ENCODE assay signal across 28 cellular contexts in the genomic region with DNA sequence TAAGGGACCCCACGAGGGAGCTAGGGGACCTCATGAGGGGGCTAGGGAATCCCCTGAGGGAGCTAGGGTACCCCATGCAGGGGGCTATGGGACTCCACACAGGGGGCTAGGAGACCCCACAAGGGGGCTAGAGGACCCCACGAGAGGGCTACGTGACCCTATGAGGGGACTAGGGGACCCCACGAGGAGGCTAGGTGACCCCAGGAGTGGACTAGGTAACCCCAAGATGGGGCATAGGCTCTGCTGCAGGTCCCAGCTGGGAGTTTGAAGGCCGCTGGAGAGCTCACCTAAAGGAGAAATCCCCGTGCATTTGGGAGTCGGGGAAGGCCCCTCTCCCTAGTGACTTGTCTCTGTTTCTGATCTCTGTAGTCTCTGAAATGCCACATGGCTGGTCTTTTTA. TPM values are rescaled to one million over a fixed set of nuclear protein-coding genes. Genes with fewer than 3 reads are reported as not detected.
A peak's percentile ranks its signal among the peaks of the same experiment; 100 is the strongest.
DNase-seq lines count a peak whose midpoint lies in the region; ATAC-seq and TF ChIP-seq lines count a peak whose summit lies in the region.
"Had no signal": no experiment of that assay in that cellular context is flagged by ENCODE, and none has a peak within 500 bp of the region (broad histone marks: within the 10 kb centered on the region; RNA-seq: fewer than 3 reads in every experiment).

No MANE protein-coding gene starts in this region.

- H3K9me3 Mint-ChIP-seq in stimulated activated naive CD8-positive, alpha-beta T cell treated with anti-CD3 and anti-CD28 coated beads, Interleukin-15, Interleukin-2, amounts not matched to agents 100 ng/mL and 50 ng/mL, for 24 hours = no peaks in the 10 kb centered on the region
- H3K9me3 Mint-ChIP-seq in activated CD8-positive, alpha-beta T cell treated with anti-CD3 and anti-CD28 coated beads for 36 hours = no peaks in the 10 kb centered on the region
- H3K9me3 Mint-ChIP-seq: activated B cell treated with CpG ODN at 0.5 μM for 24 hours, nephron progenitor cell had no signal

- no peak overlapping the region for H3K9ac ChIP-seq in mesenchymal stem cell (ENCODE audit: low read length)
- H3K9ac ChIP-seq in smooth muscle cell (ENCODE audit: low read depth) = no peak overlapping the region

- H2AFZ ChIP-seq in mesenchymal stem cell (ENCODE audit: low read depth, low read length) = no peak overlapping the region
- no peak overlapping the region for H2AFZ ChIP-seq in hepatocyte
- H2AFZ ChIP-seq in smooth muscle cell (ENCODE audit: low read depth) = no peak overlapping the region
- H2AFZ ChIP-seq: PC-9 had no signal

- H3K79me1 ChIP-seq in mesenchymal stem cell (replicated peaks; ENCODE audit: low read length, poor library complexity, severe bottlenecking) = no peaks in the 10 kb centered on the region

- DNase-seq in stimulated activated naive CD8-positive, alpha-beta T cell treated with anti-CD3 and anti-CD28 coated beads, Interleukin-15, Interleukin-2, amounts not matched to agents 100 U/mL and 50 U/mL, for 24 hours = no peak
- no peak for DNase-seq in activated CD8-positive, alpha-beta T cell treated with anti-CD3 and anti-CD28 coated beads for 36 hours
- DNase-seq in mesenchymal stem cell = no peak
- DNase-seq in ureter (ENCODE audit: low spot score) = peak; percentile 40
- DNase-seq in body of pancreas = no peak
- DNase-seq in hepatocyte (ENCODE audit: low spot score) = no peak
- no peak for DNase-seq in smooth muscle cell (lab: John Stamatoyannopoulos, UW; ENCODE audit: unreplicated experiment)
- DNase-seq: ACHN; activated B cell treated with CpG ODN at 0.5 μM for 24 hours; activated CD4-positive, alpha-beta T cell treated with anti-CD3 and anti-CD28 coated beads, Interleukin-2, amount 50 U/mL, for 4 hours; activated gamma-delta T cell; cerebellar nuclear complex; DND-41; dorsolateral prefrontal cortex; kidney; NCI-H1694; NCI-H510A treated with DMSO at 0.1 percent for 48 hours; nephron progenitor cell; right cardiac atrium; stimulated activated CD4-positive, alpha-beta T cell treated with anti-CD3 and anti-CD28 coated beads, Interleukin-2, amount 100 ng/mL, for 48 hours had no signal

- H3K4me3 ChIP-seq in mesenchymal stem cell (ENCODE audit: insufficient read depth in 1 of 2, low read depth in 1 of 2, low read length in 2 of 2) = no peak overlapping the region
- no peak overlapping the region for H3K4me3 ChIP-seq in body of pancreas
- no peak overlapping the region for H3K4me3 ChIP-seq in hepatocyte
- no peak overlapping the region for H3K4me3 ChIP-seq in smooth muscle cell
- H3K4me3 ChIP-seq: dorsolateral prefrontal cortex, PC-9, suprapubic skin had no signal

- peaks cover 47% of the 10 kb centered on the region for H3K4me1 Mint-ChIP-seq in stimulated activated naive CD8-positive, alpha-beta T cell treated with anti-CD3 and anti-CD28 coated beads, Interleukin-15, Interleukin-2, amounts not matched to agents 100 ng/mL and 50 ng/mL, for 24 hours (ENCODE audit: low read depth)
- H3K4me1 Mint-ChIP-seq in activated CD8-positive, alpha-beta T cell treated with anti-CD3 and anti-CD28 coated beads for 36 hours (ENCODE audit: low read depth) = peaks cover 50% of the 10 kb centered on the region
- H3K4me1 Mint-ChIP-seq: activated B cell treated with CpG ODN at 0.5 μM for 24 hours had no signal

- H3K36me3 ChIP-seq in mesenchymal stem cell (ENCODE audit: control insufficient read depth in 1 of 2, insufficient read depth in 2 of 2, low read depth in 1 of 2, low read length in 2 of 2) (no peaks in the 10 kb centered on the region), body of pancreas (replicated peaks in 1 of 2; ENCODE audit: insufficient read depth in 1 of 2, low read depth in 2 of 2) (no peaks in the 10 kb centered on the region), hepatocyte (replicated peaks; ENCODE audit: insufficient read depth, low read depth) (no peaks in the 10 kb centered on the region), smooth muscle cell (ENCODE audit: low read depth) (no peaks in the 10 kb centered on the region)
- H3K36me3 ChIP-seq: BE2C, suprapubic skin had no signal

- no peak overlapping the region for H3K4me3 Mint-ChIP-seq in stimulated activated naive CD8-positive, alpha-beta T cell treated with anti-CD3 and anti-CD28 coated beads, Interleukin-15, Interleukin-2, amounts not matched to agents 100 ng/mL and 50 ng/mL, for 24 hours
- no peak overlapping the region for H3K4me3 Mint-ChIP-seq in activated CD8-positive, alpha-beta T cell treated with anti-CD3 and anti-CD28 coated beads for 36 hours
- H3K4me3 Mint-ChIP-seq: activated B cell treated with CpG ODN at 0.5 μM for 24 hours, nephron progenitor cell had no signal

- no peak overlapping the region for H4K91ac ChIP-seq in mesenchymal stem cell (ENCODE audit: low read length)

- H3K27ac ChIP-seq in mesenchymal stem cell (ENCODE audit: low read length, poor library complexity, severe bottlenecking) = no peak overlapping the region
- no peak overlapping the region for H3K27ac ChIP-seq in body of pancreas
- H3K27ac ChIP-seq in hepatocyte = no peak overlapping the region
- no peak overlapping the region for H3K27ac ChIP-seq in smooth muscle cell (ENCODE audit: low read depth)
- H3K27ac ChIP-seq: dorsolateral prefrontal cortex, PC-9, suprapubic skin had no signal

- H3K79me2 ChIP-seq in hepatocyte (no peaks in the 10 kb centered on the region), smooth muscle cell (ENCODE audit: low read depth) (no peaks in the 10 kb centered on the region)

- no peak overlapping the region for H3K23ac ChIP-seq in mesenchymal stem cell (ENCODE audit: low read length in 2 of 2)

- peak overlapping the region; percentile 62 for H2AK5ac ChIP-seq in mesenchymal stem cell (ENCODE audit: low read length, severe bottlenecking)

- H3K4me1 ChIP-seq in mesenchymal stem cell (ENCODE audit: control insufficient read depth, insufficient read depth, low read depth, low read length) (peaks cover 25% of the 10 kb centered on the region), body of pancreas (peaks cover 7% of the 10 kb centered on the region), hepatocyte (ENCODE audit: insufficient read depth) (peaks cover 3% of the 10 kb centered on the region), smooth muscle cell (ENCODE audit: low read depth) (peaks cover 12% of the 10 kb centered on the region)
- H3K4me1 ChIP-seq: suprapubic skin had no signal

- no peak overlapping the region for H4K8ac ChIP-seq in mesenchymal stem cell (ENCODE audit: low read length)

- CTCF ChIA-PET in activated CD8-positive, alpha-beta T cell treated with anti-CD3 and anti-CD28 coated beads for 36 hours (lab: Charles Lee) = interaction anchor here (0.9 to 9.5 kb wide), 2 partner anchors 15 to 35 kb away, joined by 4 to 60 read pairs; no protein-coding TSS in a partner anchor

- no peaks in the 10 kb centered on the region for H3K36me3 Mint-ChIP-seq in stimulated activated naive CD8-positive, alpha-beta T cell treated with anti-CD3 and anti-CD28 coated beads, Interleukin-15, Interleukin-2, amounts not matched to agents 100 ng/mL and 50 ng/mL, for 24 hours (ENCODE audit: low read depth)
- H3K36me3 Mint-ChIP-seq in activated CD8-positive, alpha-beta T cell treated with anti-CD3 and anti-CD28 coated beads for 36 hours (ENCODE audit: low read depth) = no peaks in the 10 kb centered on the region

- 96% methylated on average over 7 of the region's 7 CpGs for WGBS in mesenchymal stem cell
- WGBS in body of pancreas, 2 donors = 78 to 86% methylated on average over 6 to 7 of the region's 7 CpGs
- WGBS in hepatocyte (ENCODE audit: low lambda C conversion rate, missing lambda C conversion rate) = 91% methylated on average over 6 of the region's 7 CpGs
- WGBS in smooth muscle cell (ENCODE audit: low lambda C conversion rate) = 95% methylated on average over 7 of the region's 7 CpGs

- H3K27ac Mint-ChIP-seq in stimulated activated naive CD8-positive, alpha-beta T cell treated with anti-CD3 and anti-CD28 coated beads, Interleukin-15, Interleukin-2, amounts not matched to agents 100 ng/mL and 50 ng/mL, for 24 hours = peak overlapping the region; percentile 6
- peak overlapping the region; percentile 73 for H3K27ac Mint-ChIP-seq in activated CD8-positive, alpha-beta T cell treated with anti-CD3 and anti-CD28 coated beads for 36 hours
- H3K27ac Mint-ChIP-seq: activated B cell treated with CpG ODN at 0.5 μM for 24 hours, nephron progenitor cell had no signal

- POLR2A ChIA-PET in activated CD8-positive, alpha-beta T cell treated with anti-CD3 and anti-CD28 coated beads for 36 hours (lab: Charles Lee) = interaction anchor here (0.7 to 1.1 kb wide), 3 partner anchors 14 to 87 kb away, joined by 3 read pairs; no protein-coding TSS in a partner anchor

- no peak for ATAC-seq in stimulated activated naive CD8-positive, alpha-beta T cell treated with anti-CD3 and anti-CD28 coated beads, Interleukin-15, Interleukin-2, amounts not matched to agents 100 U/mL and 50 U/mL, for 24 hours
- ATAC-seq in activated CD8-positive, alpha-beta T cell treated with anti-CD3 and anti-CD28 coated beads for 36 hours = no peak
- no peak for ATAC-seq in body of pancreas
- ATAC-seq: right cardiac atrium, Right ventricle myocardium inferior had no signal

- no peak overlapping the region for H2BK5ac ChIP-seq in mesenchymal stem cell (ENCODE audit: low read depth, low read length, poor library complexity, severe bottlenecking)

- TF ChIP-seq POLR2A in body of pancreas (IDR thresholded peaks at IDR 0.05) = no peak

- H3K4ac ChIP-seq in mesenchymal stem cell (ENCODE audit: low read depth in 1 of 2, low read length in 2 of 2) = no peak overlapping the region

- H3K27me3 Mint-ChIP-seq in stimulated activated naive CD8-positive, alpha-beta T cell treated with anti-CD3 and anti-CD28 coated beads, Interleukin-15, Interleukin-2, amounts not matched to agents 100 ng/mL and 50 ng/mL, for 24 hours = no peaks in the 10 kb centered on the region
- H3K27me3 Mint-ChIP-seq in activated CD8-positive, alpha-beta T cell treated with anti-CD3 and anti-CD28 coated beads for 36 hours = no peaks in the 10 kb centered on the region

- H3K14ac ChIP-seq in mesenchymal stem cell (ENCODE audit: low read length in 2 of 2) = no peak overlapping the region

- H2BK15ac ChIP-seq in mesenchymal stem cell (ENCODE audit: low read depth, poor library complexity, severe bottlenecking) = no peak overlapping the region

- H3K9me2 ChIP-seq in hepatocyte (replicated peaks; ENCODE audit: insufficient read depth) = no peaks in the 10 kb centered on the region

- no peak overlapping the region for H2BK120ac ChIP-seq in mesenchymal stem cell (ENCODE audit: low read depth, low read length)

- TF ChIP-seq CTCF in activated CD8-positive, alpha-beta T cell treated with anti-CD3 and anti-CD28 coated beads for 36 hours (IDR thresholded peaks at IDR 0.05) = no peak
- no peak for TF ChIP-seq CTCF in body of pancreas (IDR thresholded peaks at IDR 0.05)
- no peak for TF ChIP-seq CTCF in hepatocyte (IDR thresholded peaks at IDR 0.05; ENCODE audit: poor library complexity)
- no peak for TF ChIP-seq CTCF in smooth muscle cell (IDR thresholded peaks at IDR 0.05; ENCODE audit: borderline replicate concordance, insufficient read depth, poor library complexity, severe bottlenecking)

- no peak overlapping the region for H3K18ac ChIP-seq in mesenchymal stem cell (ENCODE audit: low read depth in 1 of 2, low read length in 2 of 2)

- H3K4me2 ChIP-seq in mesenchymal stem cell (ENCODE audit: low read length, poor library complexity, severe bottlenecking) (no peak overlapping the region), hepatocyte (no peak overlapping the region), smooth muscle cell (no peak overlapping the region)
- H3K4me2 ChIP-seq: PC-9 had no signal

- H3F3A ChIP-seq in smooth muscle cell (ENCODE audit: low read depth) = peaks cover 14% of the 10 kb centered on the region

- no peaks in the 10 kb centered on the region for H3K9me3 ChIP-seq in mesenchymal stem cell (ENCODE audit: control insufficient read depth, low read length)
- H3K9me3 ChIP-seq in body of pancreas = no peaks in the 10 kb centered on the region
- no peaks in the 10 kb centered on the region for H3K9me3 ChIP-seq in hepatocyte (ENCODE audit: low read depth)
- no peaks in the 10 kb centered on the region for H3K9me3 ChIP-seq in smooth muscle cell (replicated peaks; ENCODE audit: low read depth)
- H3K9me3 ChIP-seq: BE2C, suprapubic skin had no signal

- no peaks in the 10 kb centered on the region for H4K20me1 ChIP-seq in hepatocyte (ENCODE audit: insufficient read depth, poor library complexity, severe bottlenecking)
- H4K20me1 ChIP-seq in smooth muscle cell (ENCODE audit: low read depth) = no peaks in the 10 kb centered on the region

- H2BK12ac ChIP-seq in mesenchymal stem cell (ENCODE audit: low read length in 2 of 2) = no peak overlapping the region

- peaks cover 0 to 36% of the 10 kb centered on the region in 2 experiments for H3K27me3 ChIP-seq in mesenchymal stem cell (ENCODE audit: control insufficient read depth in 1 of 2, insufficient read depth in 1 of 2, low read length in 2 of 2)
- H3K27me3 ChIP-seq in body of pancreas = peaks cover 0 to 5% of the 10 kb centered on the region in 2 donors
- no peaks in the 10 kb centered on the region for H3K27me3 ChIP-seq in hepatocyte
- H3K27me3 ChIP-seq in smooth muscle cell (ENCODE audit: low read depth) = peaks cover 1% of the 10 kb centered on the region
- H3K27me3 ChIP-seq: BE2C had no signal

- intact Hi-C loops in activated CD8-positive, alpha-beta T cell treated with anti-CD3 and anti-CD28 coated beads for 36 hours (cut with micrococcal nuclease) = no loop called here
- intact Hi-C loops in body of pancreas (cut with DNase I) = no loop called here

RNA-seq across cellular contexts. Expression of a gene that starts 50.0 kb away (rescaled TPM):
- not detected for total RNA-seq in activated CD8-positive, alpha-beta T cell treated with anti-CD3 and anti-CD28 coated beads for 36 hours
- not detected for polyA plus RNA-seq in mesenchymal stem cell (2013, experiment 1 of 2)
- not detected for polyA plus RNA-seq in mesenchymal stem cell (2013, experiment 2 of 2)
- not detected for total RNA-seq in ureter
- not detected for total RNA-seq in body of pancreas
- not detected in 2 replicates for total RNA-seq in hepatocyte
- polyA plus RNA-seq in hepatocyte = not detected in 2 replicates
- not detected in 2 replicates for total RNA-seq in smooth muscle cell
- polyA plus RNA-seq in smooth muscle cell = not detected in 2 replicates
- total RNA-seq: activated B cell treated with CpG ODN at 0.5 μM for 24 hours, endothelial cell of umbilical vein, kidney, liver, PC-9, right cardiac atrium, Right ventricle myocardium inferior, suprapubic skin, urinary bladder had no signal
- polyA plus RNA-seq: endothelial cell of umbilical vein, liver, right cardiac atrium, urinary bladder had no signal
